11 cellular contexts compared by ENCODE assay signal in the genomic region with DNA sequence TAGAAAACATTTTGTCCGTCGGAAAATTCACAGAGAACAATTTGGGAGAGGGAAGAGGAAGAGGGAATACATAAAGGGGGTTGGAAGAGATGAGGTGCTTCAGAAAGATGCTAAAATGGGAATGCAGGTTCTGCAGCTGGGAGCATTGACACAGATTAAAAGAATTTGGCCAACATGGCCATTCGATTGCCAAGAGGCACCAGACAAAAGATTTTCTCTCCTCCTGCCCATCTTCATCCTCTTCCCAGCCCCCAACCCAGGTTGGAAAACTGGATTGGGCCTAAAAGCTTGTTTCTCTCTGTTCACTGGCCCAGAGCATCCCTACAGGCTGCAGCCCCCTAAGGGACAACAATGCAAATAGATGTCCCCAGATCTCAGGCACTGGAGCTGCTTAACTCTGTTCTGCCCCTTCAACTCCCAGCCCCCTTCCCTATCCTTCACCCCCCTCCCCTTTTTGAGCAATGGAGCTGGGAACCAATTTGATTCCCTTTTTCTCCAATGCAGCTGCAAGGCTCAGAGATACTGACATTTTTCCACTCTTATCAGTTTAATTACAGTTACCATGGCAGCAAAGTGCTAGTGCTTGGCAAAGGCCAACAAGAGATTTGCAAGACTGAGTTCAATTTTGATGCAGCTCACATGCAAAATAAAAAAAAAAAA. TPM values are rescaled to one million over a fixed set of nuclear protein-coding genes. Genes with fewer than 3 reads are reported as not detected.
DNase-seq lines count a peak whose midpoint lies in the region; ATAC-seq and TF ChIP-seq lines count a peak whose summit lies in the region.
"Had no signal": no experiment of that assay in that cellular context is flagged by ENCODE, and none has a peak within 500 bp of the region (broad histone marks: within the 10 kb centered on the region; RNA-seq: fewer than 3 reads in every experiment).

No MANE protein-coding gene starts in this region.

- peaks cover 19% of the 10 kb centered on the region; the same call in 1 of the 2 replicates for H3K79me2 ChIP-seq in OCI-LY7 (ENCODE audit: insufficient read depth, low read depth, low read length)

- POLR2A ChIA-PET in OCI-LY7 (lab: Charles Lee) = interaction anchor here (0.5 to 2.9 kb wide), 6 partner anchors 9 to 1389 kb away, joined by 3 to 12 read pairs (median 4); no protein-coding TSS in a partner anchor

- H3K36me3 ChIP-seq in OCI-LY7 (ENCODE audit: insufficient read depth, low read length) = peaks cover 13% of the 10 kb centered on the region; the same call in 1 of the 2 replicates
- H3K36me3 ChIP-seq in thyroid gland = no peaks in the 10 kb centered on the region

- H3K4me1 ChIP-seq in OCI-LY7 (ENCODE audit: insufficient read depth, low read length, poor library complexity, severe bottlenecking) = peaks cover 36% of the 10 kb centered on the region
- peaks cover 7 to 38% of the 10 kb centered on the region in 2 donors for H3K4me1 ChIP-seq in thyroid gland

- CTCF ChIA-PET in OCI-LY7 (lab: Charles Lee; ENCODE audit: unreplicated experiment) = no interaction called here

- H3K27me3 ChIP-seq in thyroid gland = no peaks in the 10 kb centered on the region

- H3K9me3 ChIP-seq in OCI-LY7 (ENCODE audit: low read length) = no peaks in the 10 kb centered on the region
- H3K9me3 ChIP-seq in thyroid gland = no peaks in the 10 kb centered on the region

- 47 to 70% methylated on average over 3 of the region's 3 CpGs for WGBS in thyroid gland, 2 donors

- TF ChIP-seq CTCF in OCI-LY7 (conservative IDR thresholded peaks at IDR 0.05; ENCODE audit: low read length) = no peak
- TF ChIP-seq CTCF in thyroid gland (IDR thresholded peaks at IDR 0.05) = no peak

- no peak for TF ChIP-seq POLR2A in thyroid gland (IDR thresholded peaks at IDR 0.05)

- H2AFZ ChIP-seq in OCI-LY7 (ENCODE audit: low read length) = no peak overlapping the region

- H4K20me1 ChIP-seq in OCI-LY7 (ENCODE audit: insufficient read depth, low read length) = no peaks in the 10 kb centered on the region

- H3K27ac ChIP-seq in OCI-LY7 (ENCODE audit: low read depth, low read length, poor library complexity, severe bottlenecking) = no peak overlapping the region
- H3K27ac ChIP-seq in thyroid gland = peak overlapping the region; percentile 97 to 99 (median 97)
- H3K27ac ChIP-seq: epithelial cell of prostate had no signal

- intact Hi-C loops in OCI-LY7 (cut with micrococcal nuclease; ENCODE audit: unreplicated experiment) = no loop called here
- intact Hi-C loops in thyroid gland (cut with DNase I) = no loop called here

- DNase-seq in NCI-H1694 treated with DMSO at 0.1 percent for 48 hours (lab: John Stamatoyannopoulos, UW) (peak; percentile 61), NCI-H1694 (lab: John Stamatoyannopoulos, UW) (no peak), OCI-LY7 (ENCODE audit: low spot score) (peak; percentile 11), left kidney (ENCODE audit: low read depth, low spot score) (peak; percentile 24), thyroid gland (peak in 1 of 2 donors; percentile 28)
- DNase-seq: EL had no signal

- H3K4me3 ChIP-seq in OCI-LY7 (ENCODE audit: low read depth, low read length, poor library complexity, severe bottlenecking) (peak overlapping the region; percentile 77), thyroid gland (replicated peaks in 1 of 3) (peak overlapping the region in 2 of 3 donors; percentile 15 to 46)

- H3K4me2 ChIP-seq in OCI-LY7 (ENCODE audit: low read length) = peak overlapping the region; percentile 80

- H3K9me2 ChIP-seq in OCI-LY7 (ENCODE audit: insufficient read depth, low read length) = no peaks in the 10 kb centered on the region

- no TSS peak for BruUV-seq in OCI-LY7 (replicated peaks; lab: Mats Ljungman, UMichigan)

- ATAC-seq in HG03280 (IDR thresholded peaks at IDR 0.05; ENCODE audit: unreplicated experiment) (no peak), HG03354 (IDR thresholded peaks at IDR 0.05; ENCODE audit: poor library complexity, severe bottlenecking, unreplicated experiment) (no peak), GM19328 (IDR thresholded peaks at IDR 0.05; ENCODE audit: unreplicated experiment) (no peak)

RNA-seq across cellular contexts. Expression of gene LMO3, which starts 1.9 kb away (rescaled TPM):
- total RNA-seq in OCI-LY7 (2014; rRNA removed; shearing (Covaris generic)) = 12.3 and 13.1 TPM in 2 replicates
- 10.6 and 14.5 TPM in 2 replicates for total RNA-seq in OCI-LY7 (2022)
- total RNA-seq in thyroid gland = 100 to 1,000 TPM; 132 to 282 (median 197) TPM
- total RNA-seq: renal cortical epithelial cell had no signal

Comparison
In these comparisons a context has a peak if more than half of its experiments do, and no peak if none do; other contexts are left out.
1. RNA of gene LMO3, which starts 1.9 kb away (total RNA-seq): 132 to 282 TPM in thyroid gland; 10.6 to 14.5 TPM in OCI-LY7; every median in the first group is over 4 times any median in the second.